ENCODE assay signal across 26 cellular contexts in the genomic region with DNA sequence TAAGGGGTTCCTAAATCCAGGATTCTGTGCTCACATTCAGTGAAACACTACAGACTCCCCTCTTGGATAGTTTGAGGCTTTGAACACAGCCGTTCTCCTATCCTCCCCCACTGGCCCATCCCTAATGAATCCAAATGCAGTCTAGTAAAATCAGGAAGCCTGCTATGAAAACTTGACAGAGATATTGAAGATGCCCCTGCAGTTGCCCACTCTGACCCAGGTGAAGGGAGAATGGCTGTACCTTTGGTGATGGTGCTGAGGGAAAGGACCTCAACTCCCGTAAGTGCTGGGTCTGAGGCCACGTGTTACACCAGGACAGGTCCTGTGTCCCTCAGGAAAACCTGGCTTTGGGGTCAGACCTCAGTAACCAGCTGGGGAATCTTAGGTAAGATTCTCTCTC. TPM values are rescaled to one million over a fixed set of nuclear protein-coding genes. Genes with fewer than 3 reads are reported as not detected.
A peak's percentile ranks its signal among the peaks of the same experiment; 100 is the strongest.
DNase-seq lines count a peak whose midpoint lies in the region; ATAC-seq and TF ChIP-seq lines count a peak whose summit lies in the region.
"Had no signal": no experiment of that assay in that cellular context is flagged by ENCODE, and none has a peak within 500 bp of the region (broad histone marks: within the 10 kb centered on the region; RNA-seq: fewer than 3 reads in every experiment).

No MANE protein-coding gene starts in this region.

- ATAC-seq in stimulated activated naive CD8-positive, alpha-beta T cell treated with anti-CD3 and anti-CD28 coated beads, Interleukin-15, amount 100 ng/mL, for 72 hours: peak; percentile 11
- ATAC-seq in stimulated activated naive CD8-positive, alpha-beta T cell treated with anti-CD3 and anti-CD28 coated beads, Interleukin-15, Interleukin-2, amounts not matched to agents 100 U/mL and 50 U/mL, for 24 hours: no peak
- ATAC-seq in GM21825 (IDR thresholded peaks at IDR 0.05; ENCODE audit: unreplicated experiment): no peak
- no peak for ATAC-seq in GM21717 (IDR thresholded peaks at IDR 0.05; ENCODE audit: unreplicated experiment)
- ATAC-seq: CD8-positive, alpha-beta T cell; gastroesophageal sphincter; GM12878; naive thymus-derived CD8-positive, alpha-beta T cell had no signal

- peak overlapping the region; percentile 74 for H2AK5ac ChIP-seq in mesenchymal stem cell (ENCODE audit: low read length, severe bottlenecking)

- H3K23ac ChIP-seq in mesenchymal stem cell (ENCODE audit: low read length in 2 of 2): no peak overlapping the region

- H3K36me3 ChIP-seq in mesenchymal stem cell (ENCODE audit: control insufficient read depth in 1 of 2, insufficient read depth in 2 of 2, low read depth in 1 of 2, low read length in 2 of 2): peaks cover 4 to 16% of the 10 kb centered on the region in 2 experiments
- H3K36me3 ChIP-seq: right atrium auricular region had no signal

- no peaks in the 10 kb centered on the region for H3K27me3 Mint-ChIP-seq in stimulated activated naive CD8-positive, alpha-beta T cell treated with anti-CD3 and anti-CD28 coated beads, Interleukin-15, amount 100 ng/mL, for 72 hours
- no peaks in the 10 kb centered on the region for H3K27me3 Mint-ChIP-seq in activated naive CD4-positive, alpha-beta T cell treated with anti-CD3 and anti-CD28 coated beads, Interleukin-2, amount 10 ng/mL, durations not matched to agents 7 days and 5 days
- H3K27me3 Mint-ChIP-seq: activated CD8-positive, alpha-beta T cell treated with anti-CD3 and anti-CD28 coated beads for 36 hours; IgD-negative memory B cell; naive thymus-derived CD8-positive, alpha-beta T cell had no signal

- WGBS in mesenchymal stem cell: 100% methylated on average over 2 of the region's 3 CpGs

- peaks cover 4% of the 10 kb centered on the region for H3K79me1 ChIP-seq in mesenchymal stem cell (replicated peaks; ENCODE audit: low read length, poor library complexity, severe bottlenecking)

- no peak overlapping the region for H2AFZ ChIP-seq in mesenchymal stem cell (ENCODE audit: low read depth, low read length)

- H3K9me3 ChIP-seq in mesenchymal stem cell (ENCODE audit: control insufficient read depth, low read length): no peaks in the 10 kb centered on the region
- H3K9me3 ChIP-seq: gastroesophageal sphincter, MG63, right atrium auricular region, transverse colon had no signal

- no peak for TF ChIP-seq CTCF in RWPE1 (conservative IDR thresholded peaks at IDR 0.05; ENCODE audit: low read depth)

- CTCF ChIA-PET in RWPE1 (lab: Yijun Ruan, JAX): no interaction called here
- CTCF ChIA-PET in activated naive CD4-positive, alpha-beta T cell treated with anti-CD3 and anti-CD28 coated beads, Interleukin-2, amount 10 ng/mL, durations not matched to agents 7 days and 5 days (lab: Charles Lee): no interaction called here

- no peak overlapping the region for H3K4me3 ChIP-seq in mesenchymal stem cell (ENCODE audit: insufficient read depth in 1 of 2, low read depth in 1 of 2, low read length in 2 of 2)
- H3K4me3 ChIP-seq: gastroesophageal sphincter, GM12878, MG63, right atrium auricular region, transverse colon had no signal

- no peak overlapping the region for H3K4me2 ChIP-seq in mesenchymal stem cell (ENCODE audit: low read length, poor library complexity, severe bottlenecking)

- peak overlapping the region; percentile 45 to 84 for H3K18ac ChIP-seq in mesenchymal stem cell (ENCODE audit: low read depth in 1 of 2, low read length in 2 of 2)

- H2BK15ac ChIP-seq in mesenchymal stem cell (ENCODE audit: low read depth, poor library complexity, severe bottlenecking): no peak overlapping the region

- H3K36me3 Mint-ChIP-seq in activated naive CD4-positive, alpha-beta T cell treated with anti-CD3 and anti-CD28 coated beads, Interleukin-2, amount 10 ng/mL, durations not matched to agents 7 days and 5 days: peaks cover 14% of the 10 kb centered on the region
- H3K36me3 Mint-ChIP-seq: IgD-negative memory B cell had no signal

- H3K4me1 ChIP-seq in mesenchymal stem cell (ENCODE audit: control insufficient read depth, insufficient read depth, low read depth, low read length): peaks cover 22% of the 10 kb centered on the region

- no peak overlapping the region for H3K9ac ChIP-seq in mesenchymal stem cell (ENCODE audit: low read length)

- no peaks in the 10 kb centered on the region for H3K27me3 ChIP-seq in mesenchymal stem cell (ENCODE audit: control insufficient read depth in 1 of 2, insufficient read depth in 1 of 2, low read length in 2 of 2)
- H3K27me3 ChIP-seq: gastroesophageal sphincter, MG63, right atrium auricular region, transverse colon had no signal

- H3K4me3 Mint-ChIP-seq in stimulated activated naive CD8-positive, alpha-beta T cell treated with anti-CD3 and anti-CD28 coated beads, Interleukin-15, amount 100 ng/mL, for 72 hours: no peak overlapping the region
- H3K4me3 Mint-ChIP-seq in activated naive CD4-positive, alpha-beta T cell treated with anti-CD3 and anti-CD28 coated beads, Interleukin-2, amount 10 ng/mL, durations not matched to agents 7 days and 5 days: no peak overlapping the region
- H3K4me3 Mint-ChIP-seq: activated CD8-positive, alpha-beta T cell treated with anti-CD3 and anti-CD28 coated beads for 36 hours; CD8-positive, alpha-beta T cell; IgD-negative memory B cell; immature natural killer cell; naive thymus-derived CD8-positive, alpha-beta T cell had no signal

- H3K27ac ChIP-seq in RWPE1 (peak overlapping the region; percentile 68), mesenchymal stem cell (ENCODE audit: low read length, poor library complexity, severe bottlenecking) (no peak overlapping the region)
- H3K27ac ChIP-seq: right atrium auricular region, transverse colon had no signal

- H2BK5ac ChIP-seq in mesenchymal stem cell (ENCODE audit: low read depth, low read length, poor library complexity, severe bottlenecking): no peak overlapping the region

- no peak overlapping the region for H2BK120ac ChIP-seq in mesenchymal stem cell (ENCODE audit: low read depth, low read length)

- no peak overlapping the region for H4K8ac ChIP-seq in mesenchymal stem cell (ENCODE audit: low read length)

- no peak overlapping the region for H4K91ac ChIP-seq in mesenchymal stem cell (ENCODE audit: low read length)

- H3K9me3 Mint-ChIP-seq in stimulated activated naive CD8-positive, alpha-beta T cell treated with anti-CD3 and anti-CD28 coated beads, Interleukin-15, amount 100 ng/mL, for 72 hours: no peaks in the 10 kb centered on the region
- H3K9me3 Mint-ChIP-seq in activated naive CD4-positive, alpha-beta T cell treated with anti-CD3 and anti-CD28 coated beads, Interleukin-2, amount 10 ng/mL, durations not matched to agents 7 days and 5 days: no peaks in the 10 kb centered on the region
- H3K9me3 Mint-ChIP-seq: activated CD8-positive, alpha-beta T cell treated with anti-CD3 and anti-CD28 coated beads for 36 hours; CD8-positive, alpha-beta T cell; IgD-negative memory B cell; immature natural killer cell; naive thymus-derived CD8-positive, alpha-beta T cell had no signal

- peaks cover 29% of the 10 kb centered on the region for H3K4me1 Mint-ChIP-seq in stimulated activated naive CD8-positive, alpha-beta T cell treated with anti-CD3 and anti-CD28 coated beads, Interleukin-15, amount 100 ng/mL, for 72 hours
- H3K4me1 Mint-ChIP-seq in activated naive CD4-positive, alpha-beta T cell treated with anti-CD3 and anti-CD28 coated beads, Interleukin-2, amount 10 ng/mL, durations not matched to agents 7 days and 5 days: no peaks in the 10 kb centered on the region

- POLR2A ChIA-PET in RWPE1 (lab: Yijun Ruan, JAX; ENCODE audit: low non-redundant PET): interaction anchor here (0.6 kb wide), 1 partner anchor 289 kb away, joined by 3 read pairs; the partner anchor contains the start of gene AARS1

- H2BK12ac ChIP-seq in mesenchymal stem cell (ENCODE audit: low read length in 2 of 2): peak overlapping the region in 1 of 2 experiments; percentile 92

- H3K14ac ChIP-seq in mesenchymal stem cell (ENCODE audit: low read length in 2 of 2): no peak overlapping the region

- DNase-seq in stimulated activated naive CD8-positive, alpha-beta T cell treated with anti-CD3 and anti-CD28 coated beads, Interleukin-15, amount 100 ng/mL, for 72 hours: no peak
- DNase-seq in stimulated activated naive CD8-positive, alpha-beta T cell treated with anti-CD3 and anti-CD28 coated beads, Interleukin-15, Interleukin-2, amounts not matched to agents 100 U/mL and 50 U/mL, for 24 hours: no peak
- DNase-seq in RWPE1 (ENCODE audit: low spot score): no peak
- no peak for DNase-seq in mesenchymal stem cell
- no peak for DNase-seq in activated naive CD4-positive, alpha-beta T cell treated with anti-CD3 and anti-CD28 coated beads, Interleukin-2, amount 10 ng/mL, durations not matched to agents 7 days and 5 days
- no peak for DNase-seq in AML-193 (lab: John Stamatoyannopoulos, UW)
- DNase-seq: activated CD4-positive, alpha-beta T cell treated with anti-CD3 and anti-CD28 coated beads for 1 hour; activated CD8-positive, alpha-beta T cell treated with anti-CD3 and anti-CD28 coated beads for 36 hours; activated effector memory CD4-positive, alpha-beta T cell treated with anti-CD3 and anti-CD28 coated beads, Interleukin-2, amount 50 U/mL, for 16 hours; CD8-positive, alpha-beta T cell; cortex of kidney; DMS79; hippocampal formation; immature natural killer cell; naive thymus-derived CD8-positive, alpha-beta T cell; NCI-H510A treated with DMSO at 0.1 percent for 48 hours; stimulated activated CD4-positive, alpha-beta T cell treated with anti-CD3 and anti-CD28 coated beads, Interleukin-4, amount 100 ng/mL, for 4 hours; stimulated activated naive CD4-positive, alpha-beta T cell treated with Interleukin-2 at 50 U/mL for 16 hours; transverse colon had no signal

- H3K4ac ChIP-seq in mesenchymal stem cell (ENCODE audit: low read depth in 1 of 2, low read length in 2 of 2): no peak overlapping the region

- H3K27ac Mint-ChIP-seq in stimulated activated naive CD8-positive, alpha-beta T cell treated with anti-CD3 and anti-CD28 coated beads, Interleukin-15, amount 100 ng/mL, for 72 hours: peak overlapping the region in 1 of 2 donors; percentile 34
- no peak overlapping the region for H3K27ac Mint-ChIP-seq in activated naive CD4-positive, alpha-beta T cell treated with anti-CD3 and anti-CD28 coated beads, Interleukin-2, amount 10 ng/mL, durations not matched to agents 7 days and 5 days
- H3K27ac Mint-ChIP-seq: activated CD8-positive, alpha-beta T cell treated with anti-CD3 and anti-CD28 coated beads for 36 hours; CD8-positive, alpha-beta T cell; IgD-negative memory B cell had no signal

RNA-seq across cellular contexts. Expression of gene SF3B3, which starts 54.4 kb away (rescaled TPM):
- polyA plus RNA-seq in mesenchymal stem cell (2013, experiment 1 of 2): 72.0 TPM
- 74.7 TPM for polyA plus RNA-seq in mesenchymal stem cell (2013, experiment 2 of 2)

RNA-seq across cellular contexts. Expression of gene COG4, which starts 54.7 kb away (rescaled TPM):
- 31.1 TPM for polyA plus RNA-seq in mesenchymal stem cell (2013, experiment 1 of 2)
- polyA plus RNA-seq in mesenchymal stem cell (2013, experiment 2 of 2): 32.7 TPM
